ENCODE assay signal across 9 cellular contexts in genomic region chr1:207051615-207051943, GRCh38. TPM values are rescaled to one million over a fixed set of nuclear protein-coding genes. Genes with fewer than 3 reads are reported as not detected.
DNase-seq lines count a peak whose midpoint lies in the region; ATAC-seq and TF ChIP-seq lines count a peak whose summit lies in the region.
"Had no signal": no experiment of that assay in that cellular context is flagged by ENCODE, and none has a peak within 500 bp of the region (broad histone marks: within the 10 kb centered on the region; RNA-seq: fewer than 3 reads in every experiment).

No MANE protein-coding gene starts in this region.

- peak overlapping the region; percentile 91 for H3K27ac ChIP-seq in colonic mucosa

- H3K4me1 Mint-ChIP-seq in CD14-positive monocyte (peaks cover 60% of the 10 kb centered on the region), nephron progenitor cell (peaks cover 53% of the 10 kb centered on the region)

- peaks cover 0 to 7% (median 0%) of the 10 kb centered on the region in 7 donors for H3K9me3 Mint-ChIP-seq in CD14-positive monocyte
- peaks cover 10% of the 10 kb centered on the region for H3K9me3 Mint-ChIP-seq in nephron progenitor cell

- H3K27me3 Mint-ChIP-seq in CD14-positive monocyte (ENCODE audit: low read depth in 3 of 3) (peaks cover 0 to 6% (median 0%) of the 10 kb centered on the region in 3 donors), nephron progenitor cell (ENCODE audit: low read depth, poor library complexity) (peaks cover 27% of the 10 kb centered on the region)

- H3K4me3 ChIP-seq in MG63 (peak overlapping the region; percentile 88), colonic mucosa (peak overlapping the region; percentile 94)

- H3K27ac Mint-ChIP-seq in CD14-positive monocyte = peak overlapping the region in 4 of 7 donors; percentile 17 to 83 (median 58)
- H3K27ac Mint-ChIP-seq in nephron progenitor cell = no peak overlapping the region

- TF ChIP-seq CTCF in CD14-positive monocyte (IDR thresholded peaks at IDR 0.05) = no peak
- TF ChIP-seq CTCF in colonic mucosa (IDR thresholded peaks at IDR 0.05) = no peak
- TF ChIP-seq CTCF in nephron progenitor cell (IDR thresholded peaks at IDR 0.05) = no peak
- no peak for TF ChIP-seq CTCF in GM10248 (IDR thresholded peaks at IDR 0.05; ENCODE audit: control extremely low read depth, extremely low read depth, low read depth, missing control alignments)

- peaks cover 21% of the 10 kb centered on the region for H3K4me1 ChIP-seq in colonic mucosa

- ATAC-seq in HG02973 (IDR thresholded peaks at IDR 0.05; ENCODE audit: unreplicated experiment) (no peak), HG02938 (IDR thresholded peaks at IDR 0.05; ENCODE audit: unreplicated experiment) (no peak)

- CTCF ChIA-PET in GM10248 (lab: Yijun Ruan, JAX) = no interaction called here

- H3K36me3 ChIP-seq in MG63 (peaks cover 32% of the 10 kb centered on the region), colonic mucosa (peaks cover 7% of the 10 kb centered on the region)

- POLR2A ChIA-PET in GM10248 (lab: Yijun Ruan, JAX) = no interaction called here

- H3K9me3 ChIP-seq in MG63 = no peaks in the 10 kb centered on the region
- no peaks in the 10 kb centered on the region for H3K9me3 ChIP-seq in colonic mucosa

- intact Hi-C loops in CD14-positive monocyte (cut with micrococcal nuclease) (loop anchor here in 1 of 2 donors (10.0 kb wide), 1 partner anchor 283 kb away; no protein-coding TSS in a partner anchor), colonic mucosa (cut with DNase I) (no loop called here)

- H3K9ac ChIP-seq in colonic mucosa (ENCODE audit: low read depth in 2 of 2, low read length in 2 of 2) = peak overlapping the region in 1 of 2 donors; percentile 99

- no peak for DNase-seq in CD14-positive monocyte (ENCODE audit: low spot score)
- no peak for DNase-seq in MG63
- DNase-seq in colonic mucosa = no peak
- DNase-seq in nephron progenitor cell = no peak
- DNase-seq in GM10248 (ENCODE audit: extremely low spot score) = no peak
- no peak for DNase-seq in activated gamma-delta T cell treated with Interleukin-2 at 50 U/mL for 16 hours

- H3K27me3 ChIP-seq in MG63 (no peaks in the 10 kb centered on the region), colonic mucosa (no peaks in the 10 kb centered on the region)

- peaks cover 21 to 24% of the 10 kb centered on the region in 2 donors for H3K36me3 Mint-ChIP-seq in CD14-positive monocyte
- peaks cover 3% of the 10 kb centered on the region for H3K36me3 Mint-ChIP-seq in nephron progenitor cell (ENCODE audit: low read depth)

- H3K4me3 Mint-ChIP-seq in CD14-positive monocyte (peak overlapping the region; percentile 93 to 97), nephron progenitor cell (peak overlapping the region; percentile 100)

RNA-seq across cellular contexts. Expression of gene YOD1, which starts 0.6 kb away (rescaled TPM):
- polyA plus RNA-seq in CD14-positive monocyte = 1 to 10 TPM; 1.6 to 1.7 TPM
- 5.4 and 5.5 TPM in 2 replicates for total RNA-seq in MG63 (2014; rRNA removed; shearing (Covaris generic); ENCODE audit: low replicate concordance)
- 1 to 10 TPM; 5.7 to 8.0 TPM for total RNA-seq in colonic mucosa

RNA-seq across cellular contexts. Expression of gene PFKFB2, which starts 1.5 kb away (rescaled TPM):
- 1 to 10 TPM; 2.1 to 2.3 TPM for polyA plus RNA-seq in CD14-positive monocyte
- total RNA-seq in MG63 (2014; rRNA removed; shearing (Covaris generic); ENCODE audit: low replicate concordance) = 1.9 and 2.4 TPM in 2 replicates
- 10 to 100 TPM; 52.1 to 88.5 TPM for total RNA-seq in colonic mucosa

RNA-seq across cellular contexts. Expression of gene C1orf116, which starts 19.0 kb away (rescaled TPM):
- polyA plus RNA-seq in CD14-positive monocyte = under 1 TPM in 1 of 2 donors, not detected in 1; 0.03 TPM
- total RNA-seq in MG63 (2014; rRNA removed; shearing (Covaris generic); ENCODE audit: low replicate concordance) = 0.26 TPM in 1 of 2 replicates, not detected in the other
- 10 to 100 TPM; 12.0 to 25.5 TPM for total RNA-seq in colonic mucosa
- total RNA-seq: NCI-H460 had no signal

RNA-seq across cellular contexts. Expression of gene C4BPB, which starts 37.1 kb away (rescaled TPM):
- polyA plus RNA-seq in CD14-positive monocyte = not detected
- total RNA-seq in MG63 (2014; rRNA removed; shearing (Covaris generic); ENCODE audit: low replicate concordance) = 3.5 TPM in 1 of 2 replicates, not detected in the other
- 1 to 10 TPM; 5.0 to 9.6 TPM for total RNA-seq in colonic mucosa
- total RNA-seq: NCI-H460 had no signal

RNA-seq across cellular contexts. Expression of gene C4BPA, which starts 52.5 kb away (rescaled TPM):
- under 1 TPM; 0.09 to 0.25 TPM for polyA plus RNA-seq in CD14-positive monocyte
- not detected in 2 replicates for total RNA-seq in MG63 (2014; rRNA removed; shearing (Covaris generic); ENCODE audit: low replicate concordance)
- 1 to 10 TPM; 1.9 to 2.3 TPM for total RNA-seq in colonic mucosa
- total RNA-seq: NCI-H460 had no signal

Comparison
In these comparisons a context has a peak if more than half of its experiments do, and no peak if none do; other contexts are left out.
1. RNA of gene PFKFB2, which starts 1.5 kb away (total RNA-seq): 52.1 to 88.5 TPM in colonic mucosa; 1.9 to 2.4 TPM in MG63; every median in the first group is over 10 times any median in the second.
2. RNA of gene C1orf116, which starts 19.0 kb away (total RNA-seq): 12.0 to 25.5 TPM in colonic mucosa; 0.26 TPM in MG63; every median in the first group is over 10 times any median in the second.